Comparison of ENCODE assay signal across 13 cellular contexts in genomic region chr11:131683666-131684065, GRCh38.
DNase-seq lines count a peak whose midpoint lies in the region; ATAC-seq and TF ChIP-seq lines count a peak whose summit lies in the region.
"Had no signal": no experiment of that assay in that cellular context is flagged by ENCODE, and none has a peak within 500 bp of the region (broad histone marks: within the 10 kb centered on the region; RNA-seq: fewer than 3 reads in every experiment).

No MANE protein-coding gene starts in this region.

- H3K36me3 Mint-ChIP-seq in progenitor cell of endocrine pancreas (ENCODE audit: insufficient read depth), result no peaks in the 10 kb centered on the region

- H3K27ac Mint-ChIP-seq in progenitor cell of endocrine pancreas, result no peak overlapping the region

- no peak overlapping the region for H3K4me3 ChIP-seq in gastrocnemius medialis
- H3K4me3 ChIP-seq: BLaER1 had no signal

- H3K36me3 ChIP-seq in gastrocnemius medialis, result no peaks in the 10 kb centered on the region
- H3K36me3 ChIP-seq: BLaER1 had no signal

- TF ChIP-seq POLR2A in gastrocnemius medialis (IDR thresholded peaks at IDR 0.05), result no peak

- H3K9me3 Mint-ChIP-seq in progenitor cell of endocrine pancreas (ENCODE audit: low read depth), result no peaks in the 10 kb centered on the region

- no peak overlapping the region for H3K27ac ChIP-seq in gastrocnemius medialis
- H3K27ac ChIP-seq: 22Rv1, BLaER1, HL-60 had no signal

- no peaks in the 10 kb centered on the region for H3K4me1 Mint-ChIP-seq in progenitor cell of endocrine pancreas (ENCODE audit: low read depth)

- no peaks in the 10 kb centered on the region for H3K27me3 ChIP-seq in gastrocnemius medialis

- no peaks in the 10 kb centered on the region for H3K4me1 ChIP-seq in gastrocnemius medialis
- H3K4me1 ChIP-seq: BLaER1 had no signal

- TF ChIP-seq CTCF in progenitor cell of endocrine pancreas (IDR thresholded peaks at IDR 0.05; ENCODE audit: unreplicated experiment), result no peak
- no peak for TF ChIP-seq CTCF in gastrocnemius medialis (IDR thresholded peaks at IDR 0.05 in 4 of 5, conservative IDR thresholded peaks at IDR 0.05 in 1 of 5)

- intact Hi-C loops in gastrocnemius medialis (cut with DNase I; ENCODE audit: low total_unique reads), result no loop called here

- H3K9me3 ChIP-seq in gastrocnemius medialis, result no peaks in the 10 kb centered on the region
- H3K9me3 ChIP-seq: BLaER1 had no signal

- H3K4me3 Mint-ChIP-seq in progenitor cell of endocrine pancreas (ENCODE audit: low read depth), result no peak overlapping the region

- H3K27me3 Mint-ChIP-seq in progenitor cell of endocrine pancreas, result peaks cover 33% of the 10 kb centered on the region

- in situ Hi-C loops in gastrocnemius medialis (cut with MboI; ENCODE audit: low sequenced_read_pairs in 4 of 4), result no loop called here

- ATAC-seq in left lobe of liver (no peak), HG03175 (IDR thresholded peaks at IDR 0.05; ENCODE audit: unreplicated experiment) (no peak), gastrocnemius medialis (no peak)
- ATAC-seq: HCT116 had no signal

- peak; percentile 26 for DNase-seq in activated CD8-positive, alpha-beta memory T cell treated with anti-CD3 and anti-CD28 coated beads for 24 hours
- DNase-seq in activated CD8-positive, alpha-beta memory T cell treated with anti-CD3 and anti-CD28 coated beads, Interleukin-2, amount 50 U/mL, for 4 hours, result no peak
- peak; percentile 15 for DNase-seq in left lobe of liver (ENCODE audit: low spot score)
- peak; percentile 4 for DNase-seq in progenitor cell of endocrine pancreas (ENCODE audit: low spot score, unreplicated experiment)
- DNase-seq in gastrocnemius medialis, result no peak
- no peak for DNase-seq in activated CD4-positive, CD25-positive, alpha-beta regulatory T cell (lab: John Stamatoyannopoulos, UW)
- DNase-seq: AML-193, DMS53 had no signal

Comparison
In these comparisons a context has a peak if more than half of its experiments do, and no peak if none do; other contexts are left out.
1. DNase-seq: peak in activated CD8-positive, alpha-beta memory T cell treated with anti-CD3 and anti-CD28 coated beads for 24 hours (single experiment), left lobe of liver (single experiment) and progenitor cell of endocrine pancreas (single experiment); none in activated CD8-positive, alpha-beta memory T cell treated with anti-CD3 and anti-CD28 coated beads, Interleukin-2, amount 50 U/mL, for 4 hours (single experiment), gastrocnemius medialis (0 of 2) and activated CD4-positive, CD25-positive, alpha-beta regulatory T cell (0 of 4).